ENCODE assay signal across 7 cellular contexts in genomic region chr1:153545067-153546055, GRCh38. TPM values are rescaled to one million over a fixed set of nuclear protein-coding genes. Genes with fewer than 3 reads are reported as not detected.
DNase-seq lines count a peak whose midpoint lies in the region; ATAC-seq and TF ChIP-seq lines count a peak whose summit lies in the region.

S100A4 (minus strand) TSS chr1:153545806; CDS start chr1:153544794, 1,012 bp downstream.

- H3K9me3 Mint-ChIP-seq in IgD-negative memory B cell, result no peaks in the 10 kb centered on the region
- no peaks in the 10 kb centered on the region for H3K9me3 Mint-ChIP-seq in naive thymus-derived CD4-positive, alpha-beta T cell
- H3K9me3 Mint-ChIP-seq in stimulated activated effector memory CD8-positive, alpha-beta T cell treated with anti-CD3 and anti-CD28 coated beads, Interleukin-12 subunit alpha, Interleukin-12 subunit beta, amount 100 ng/mL, for 72 hours, result no peaks in the 10 kb centered on the region

- H3K27me3 Mint-ChIP-seq in IgD-negative memory B cell, result peaks cover 3% of the 10 kb centered on the region
- H3K27me3 Mint-ChIP-seq in naive thymus-derived CD4-positive, alpha-beta T cell, result no peaks in the 10 kb centered on the region

- H3K4me3 ChIP-seq in Peyer's patch, result peak within 1 kb of the TSS; percentile 39 to 53 (median 42)
- peak within 1 kb of the TSS; percentile 20 to 64 (median 48) for H3K4me3 ChIP-seq in esophagus squamous epithelium
- peak within 1 kb of the TSS; percentile 69 for H3K4me3 ChIP-seq in naive thymus-derived CD4-positive, alpha-beta T cell (ENCODE audit: low read length)

- no peak for TF ChIP-seq CTCF in Peyer's patch (IDR thresholded peaks at IDR 0.05)
- peak in 2 of 6 experiments; percentile 3 to 18 for TF ChIP-seq CTCF in esophagus squamous epithelium (IDR thresholded peaks at IDR 0.05)

- intact Hi-C loops in esophagus squamous epithelium (cut with DNase I), result no loop called here
- intact Hi-C loops in naive thymus-derived CD4-positive, alpha-beta T cell (cut with micrococcal nuclease), result loop anchor here (1.0 to 5.0 kb wide), 6 partner anchors 9 to 182 kb away; partner anchors contain the start of gene INTS3 (in 1 of the 2)

- peaks cover 12% of the 10 kb centered on the region for H3K36me3 Mint-ChIP-seq in IgD-negative memory B cell
- peaks cover 8 to 34% (median 15%) of the 10 kb centered on the region in 5 donors for H3K36me3 Mint-ChIP-seq in naive thymus-derived CD4-positive, alpha-beta T cell
- peaks cover 54% of the 10 kb centered on the region for H3K36me3 Mint-ChIP-seq in stimulated activated effector memory CD8-positive, alpha-beta T cell treated with anti-CD3 and anti-CD28 coated beads, Interleukin-12 subunit alpha, Interleukin-12 subunit beta, amount 100 ng/mL, for 72 hours

- peak within 1 kb of the TSS; percentile 77 to 96 (median 95) for H3K27ac Mint-ChIP-seq in IgD-negative memory B cell
- H3K27ac Mint-ChIP-seq in naive thymus-derived CD4-positive, alpha-beta T cell, result peak within 1 kb of the TSS; percentile 93 to 99 (median 98)
- peak within 1 kb of the TSS; percentile 98 for H3K27ac Mint-ChIP-seq in stimulated activated effector memory CD8-positive, alpha-beta T cell treated with anti-CD3 and anti-CD28 coated beads, Interleukin-12 subunit alpha, Interleukin-12 subunit beta, amount 100 ng/mL, for 72 hours

- POLR2A ChIA-PET in naive thymus-derived CD4-positive, alpha-beta T cell (lab: Charles Lee), result interaction anchor here (0.7 to 9.5 kb wide), 18 partner anchors 9 to 432 kb away, joined by 3 to 268 read pairs (median 5); partner anchors contain the start of genes CHTOP, INTS3, JTB and S100A2

- H3K36me3 ChIP-seq in Peyer's patch (no peaks in the 10 kb centered on the region), esophagus squamous epithelium (peaks cover 0 to 8% (median 0%) of the 10 kb centered on the region in 3 donors)
- peaks cover 0 to 15% (median 11%) of the 10 kb centered on the region in 3 experiments for H3K36me3 ChIP-seq in naive thymus-derived CD4-positive, alpha-beta T cell (ENCODE audit: control insufficient read depth in 2 of 3, insufficient read depth in 3 of 3, low read length in 3 of 3)

- DNase-seq in Peyer's patch (peak; percentile 89 to 98 (median 96)), esophagus squamous epithelium (lab: John Stamatoyannopoulos, UW) (peak; percentile 76)
- DNase-seq in activated T-cell treated with anti-CD3 and anti-CD28 coated beads, Interleukin-2, amount 50 U/mL, for 1 hour, result peak; percentile 91
- peak; percentile 50 to 93 (median 89) for DNase-seq in naive thymus-derived CD4-positive, alpha-beta T cell
- peak; percentile 73 to 92 for DNase-seq in stimulated activated effector memory CD8-positive, alpha-beta T cell treated with anti-CD3 and anti-CD28 coated beads, Interleukin-12 subunit alpha, Interleukin-12 subunit beta, amount 100 ng/mL, for 72 hours (ENCODE audit: low spot score in 2 of 2)

- H3K4me3 Mint-ChIP-seq in IgD-negative memory B cell, result peak within 1 kb of the TSS; percentile 92 to 99 (median 95)
- peak within 1 kb of the TSS; percentile 85 to 97 (median 88) for H3K4me3 Mint-ChIP-seq in naive thymus-derived CD4-positive, alpha-beta T cell
- H3K4me3 Mint-ChIP-seq in stimulated activated effector memory CD8-positive, alpha-beta T cell treated with anti-CD3 and anti-CD28 coated beads, Interleukin-12 subunit alpha, Interleukin-12 subunit beta, amount 100 ng/mL, for 72 hours, result peak within 1 kb of the TSS; percentile 99

- H3K27ac ChIP-seq in Peyer's patch (peak within 1 kb of the TSS; percentile 78 to 91 (median 81)), esophagus squamous epithelium (peak within 1 kb of the TSS; percentile 88 to 94 (median 92))
- peak within 1 kb of the TSS; percentile 79 for H3K27ac ChIP-seq in naive thymus-derived CD4-positive, alpha-beta T cell (ENCODE audit: low read depth, low read length)

- H3K4me1 Mint-ChIP-seq in IgD-negative memory B cell, result peaks cover 27 to 48% (median 40%) of the 10 kb centered on the region in 3 donors
- peaks cover 62 to 87% (median 74%) of the 10 kb centered on the region in 7 donors for H3K4me1 Mint-ChIP-seq in naive thymus-derived CD4-positive, alpha-beta T cell
- peaks cover 86% of the 10 kb centered on the region for H3K4me1 Mint-ChIP-seq in stimulated activated effector memory CD8-positive, alpha-beta T cell treated with anti-CD3 and anti-CD28 coated beads, Interleukin-12 subunit alpha, Interleukin-12 subunit beta, amount 100 ng/mL, for 72 hours

- CTCF ChIA-PET in naive thymus-derived CD4-positive, alpha-beta T cell (lab: Charles Lee), result interaction anchor here (0.6 to 4.9 kb wide), 8 partner anchors 12 to 35 kb away, joined by 3 to 97 read pairs (median 4); partner anchors contain the start of gene S100A6

- peak; percentile 48 for ATAC-seq in GM18861 (IDR thresholded peaks at IDR 0.05; ENCODE audit: unreplicated experiment)
- peak; percentile 84 for ATAC-seq in naive thymus-derived CD4-positive, alpha-beta T cell
- peak; percentile 87 for ATAC-seq in stimulated activated effector memory CD8-positive, alpha-beta T cell treated with anti-CD3 and anti-CD28 coated beads, Interleukin-12 subunit alpha, Interleukin-12 subunit beta, amount 100 ng/mL, for 72 hours

- TF ChIP-seq POLR2A in Peyer's patch (IDR thresholded peaks at IDR 0.05) (peak in 1 of 2 donors; percentile 61), esophagus squamous epithelium (IDR thresholded peaks at IDR 0.05) (peak in 3 of 4 donors; percentile 20 to 57 (median 57))

- H3K27me3 ChIP-seq in Peyer's patch (no peaks in the 10 kb centered on the region), esophagus squamous epithelium (no peaks in the 10 kb centered on the region)
- H3K27me3 ChIP-seq in naive thymus-derived CD4-positive, alpha-beta T cell (ENCODE audit: control insufficient read depth in 2 of 2, insufficient read depth in 2 of 2, low read length in 2 of 2), result no peaks in the 10 kb centered on the region

- peaks cover 4 to 72% (median 29%) of the 10 kb centered on the region in 4 donors for H3K4me1 ChIP-seq in Peyer's patch
- peaks cover 96 to 100% (median 99%) of the 10 kb centered on the region in 3 donors for H3K4me1 ChIP-seq in esophagus squamous epithelium
- peaks cover 53 to 69% of the 10 kb centered on the region in 2 donors for H3K4me1 ChIP-seq in naive thymus-derived CD4-positive, alpha-beta T cell (ENCODE audit: control insufficient read depth in 2 of 2, insufficient read depth in 2 of 2, low read length in 2 of 2)

- H3K9me3 ChIP-seq in Peyer's patch, result no peaks in the 10 kb centered on the region
- no peaks in the 10 kb centered on the region for H3K9me3 ChIP-seq in esophagus squamous epithelium
- H3K9me3 ChIP-seq in naive thymus-derived CD4-positive, alpha-beta T cell (ENCODE audit: control insufficient read depth in 2 of 3, low read length in 3 of 3), result no peaks in the 10 kb centered on the region

- 8 to 17% methylated on average over 9 to 11 of the region's 19 CpGs for WGBS in esophagus squamous epithelium, 2 donors

RNA-seq across cellular contexts. Expression of gene S100A4, which starts in this region (rescaled TPM):
- 524 TPM for polyA plus RNA-seq in IgD-negative memory B cell
- total RNA-seq in Peyer's patch, result 100 to 1,000 TPM in 1 of 4 donors, 10 to 100 TPM in 3; 38.2 to 435 (median 53.6) TPM
- total RNA-seq in esophagus squamous epithelium, result 100 to 1,000 TPM in 2 of 4 donors, 10 to 100 TPM in 2; 58.6 to 205 (median 122) TPM
- 100 to 1,000 TPM in 3 of 5 experiments, 10 to 100 TPM in 2; 54.0 to 766 (median 204) TPM for total RNA-seq in naive thymus-derived CD4-positive, alpha-beta T cell
- 100 to 1,000 TPM; 259 to 359 TPM for polyA plus RNA-seq in naive thymus-derived CD4-positive, alpha-beta T cell

Comparison
In these comparisons a context has a peak if more than half of its experiments do, and no peak if none do; other contexts are left out.
1. Peak in every context shown above with its lines: DNase-seq, ATAC-seq, H3K4me3 ChIP-seq and H3K27ac ChIP-seq.